In genomic region chr1:27676410-27676809, GRCh38 we compare ENCODE assay signal across 10 cellular contexts. TPM values are rescaled to one million over a fixed set of nuclear protein-coding genes. Genes with fewer than 3 reads are reported as not detected.
"Had no signal": no experiment of that assay in that cellular context is flagged by ENCODE, and none has a peak within 500 bp of the region (broad histone marks: within the 10 kb centered on the region; RNA-seq: fewer than 3 reads in every experiment).

No MANE protein-coding gene starts in this region.

- ATAC-seq: GM23338 had no signal

- H3K27ac ChIP-seq: HL-60 had no signal

- H3K4me3 Mint-ChIP-seq: GM23338, H9, HFFc6 had no signal

- H2AFZ ChIP-seq: GM23338 had no signal

- DNase-seq: H9, HCEC 1CT, HFFc6, IMR-90, KBM-7 had no signal

- H3K27ac Mint-ChIP-seq: GM23338, HFFc6 had no signal

- FAIRE-seq: H1, H54 had no signal

- H3K4me3 ChIP-seq: GM23338 had no signal

- H3K4me2 ChIP-seq: GM23338 had no signal

RNA-seq across cellular contexts. Expression of gene FGR, which starts 41.4 kb away (rescaled TPM):
- total RNA-seq: H9, HFFc6, HT1080, IMR-90 had no signal
- polyA plus RNA-seq: IMR-90 had no signal
